15 cellular contexts compared by ENCODE assay signal in the genomic region with DNA sequence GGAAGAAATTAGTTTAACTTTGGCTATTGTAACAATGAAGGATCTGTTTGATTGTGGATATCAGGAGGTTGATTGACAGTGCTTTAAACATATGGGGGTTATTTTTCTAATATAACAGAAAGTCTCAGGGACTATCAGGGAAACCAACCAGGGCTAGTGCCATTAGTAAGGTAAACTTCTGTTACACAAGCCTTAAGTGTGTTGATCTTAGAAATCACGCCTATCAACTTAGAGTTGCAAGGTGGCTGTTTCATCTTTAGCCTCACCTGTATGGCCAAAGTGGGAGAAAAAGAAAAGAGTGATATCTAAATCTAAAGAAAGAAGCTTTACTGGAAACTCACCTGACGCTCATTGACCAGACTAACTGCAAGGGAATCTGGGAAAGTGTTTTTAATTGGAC.
"Had no signal": no experiment of that assay in that cellular context is flagged by ENCODE, and none has a peak within 500 bp of the region (broad histone marks: within the 10 kb centered on the region; RNA-seq: fewer than 3 reads in every experiment).

No MANE protein-coding gene starts in this region.

- H3K27ac ChIP-seq: heart left ventricle, neutrophil, sigmoid colon, skin epidermis, suprapubic skin, thyroid gland, uterus had no signal

- H3K36me3 ChIP-seq: neutrophil, sigmoid colon, suprapubic skin, thyroid gland, uterus had no signal

- H3K4me3 ChIP-seq: heart left ventricle, sigmoid colon, skin epidermis, suprapubic skin, thyroid gland, uterus had no signal

- H3K9me3 Mint-ChIP-seq: naive thymus-derived CD8-positive, alpha-beta T cell; type B pancreatic cell had no signal

- H3K27me3 ChIP-seq: heart left ventricle, neutrophil, sigmoid colon, suprapubic skin, thyroid gland, uterus had no signal

- H3K27ac Mint-ChIP-seq: naive thymus-derived CD8-positive, alpha-beta T cell; type B pancreatic cell had no signal

- H3K27me3 Mint-ChIP-seq: naive thymus-derived CD8-positive, alpha-beta T cell; type B pancreatic cell had no signal

- H3K4me3 Mint-ChIP-seq: naive thymus-derived CD8-positive, alpha-beta T cell; type B pancreatic cell had no signal

- DNase-seq: effector memory CD4-positive, alpha-beta T cell; heart left ventricle; hippocampal formation; left colon; naive thymus-derived CD8-positive, alpha-beta T cell; posterior cingulate gyrus; sigmoid colon; stimulated activated naive CD8-positive, alpha-beta T cell treated with anti-CD3 and anti-CD28 coated beads, Interleukin-15, Interleukin-2, amounts not matched to agents 100 U/mL and 50 U/mL, for 24 hours; thyroid gland; uterus had no signal

- H3K36me3 Mint-ChIP-seq: type B pancreatic cell had no signal

- ATAC-seq: esophagus mucosa; heart left ventricle; left colon; naive thymus-derived CD8-positive, alpha-beta T cell; stimulated activated naive CD8-positive, alpha-beta T cell treated with anti-CD3 and anti-CD28 coated beads, Interleukin-15, Interleukin-2, amounts not matched to agents 100 U/mL and 50 U/mL, for 24 hours had no signal

- H3K9me3 ChIP-seq: heart left ventricle, neutrophil, sigmoid colon, suprapubic skin, thyroid gland, uterus had no signal
